19 cellular contexts compared by ENCODE assay signal in genomic region chr12:121905746-121906145, GRCh38. TPM values are rescaled to one million over a fixed set of nuclear protein-coding genes. Genes with fewer than 3 reads are reported as not detected.
DNase-seq lines count a peak whose midpoint lies in the region; ATAC-seq and TF ChIP-seq lines count a peak whose summit lies in the region.
"Had no signal": no experiment of that assay in that cellular context is flagged by ENCODE, and none has a peak within 500 bp of the region (broad histone marks: within the 10 kb centered on the region; RNA-seq: fewer than 3 reads in every experiment).

No MANE protein-coding gene starts in this region.

- peak overlapping the region; percentile 66 for H3K27ac Mint-ChIP-seq in activated naive CD8-positive, alpha-beta T cell treated with anti-CD3 and anti-CD28 coated beads for 36 hours
- no peak overlapping the region for H3K27ac Mint-ChIP-seq in activated naive CD8-positive, alpha-beta T cell treated with anti-CD3 and anti-CD28 coated beads, Interleukin-2, amount 50 U/mL, for 24 hours
- peak overlapping the region; percentile 48 for H3K27ac Mint-ChIP-seq in type B pancreatic cell

- no peak for TF ChIP-seq CTCF in RWPE1 (conservative IDR thresholded peaks at IDR 0.05; ENCODE audit: low read depth)
- no peak for TF ChIP-seq CTCF in fibroblast of villous mesenchyme (IDR thresholded peaks at IDR 0.05; ENCODE audit: insufficient read depth, low read depth, low read length)
- TF ChIP-seq CTCF in type B pancreatic cell (conservative IDR thresholded peaks at IDR 0.05) = no peak

- CTCF ChIA-PET in RWPE1 (lab: Yijun Ruan, JAX) = no interaction called here

- no peak for DNase-seq in activated naive CD8-positive, alpha-beta T cell treated with anti-CD3 and anti-CD28 coated beads for 36 hours
- DNase-seq in activated naive CD8-positive, alpha-beta T cell treated with anti-CD3 and anti-CD28 coated beads, Interleukin-2, amount 50 U/mL, for 24 hours = no peak
- DNase-seq in RWPE1 (ENCODE audit: low spot score) (no peak), fibroblast of villous mesenchyme (ENCODE audit: low read depth) (peak; percentile 55), type B pancreatic cell (ENCODE audit: extremely low spot score, unreplicated experiment) (no peak), NCI-H1930 (lab: John Stamatoyannopoulos, UW) (no peak)
- DNase-seq: 8988T, C1 segment of cervical spinal cord, COR-L47, DMS53, GM23248, NCI-H1417, NCI-H2029, NCI-H524, Peyer's patch, SIG-M5 had no signal

- no peak for ATAC-seq in activated naive CD8-positive, alpha-beta T cell treated with anti-CD3 and anti-CD28 coated beads, Interleukin-2, amount 50 U/mL, for 24 hours
- no peak for ATAC-seq in GM19395 (IDR thresholded peaks at IDR 0.05; ENCODE audit: unreplicated experiment)
- ATAC-seq in HG02610 (IDR thresholded peaks at IDR 0.05; ENCODE audit: unreplicated experiment) = no peak

- 0 out of 2 replicates have a peak overlapping the region, but pooled peaks have one; percentile 21 for H3K27ac ChIP-seq in RWPE1
- H3K27ac ChIP-seq: GM23248, HL-60, Peyer's patch had no signal

- H3K9me3 Mint-ChIP-seq in activated naive CD8-positive, alpha-beta T cell treated with anti-CD3 and anti-CD28 coated beads for 36 hours = no peaks in the 10 kb centered on the region
- no peaks in the 10 kb centered on the region for H3K9me3 Mint-ChIP-seq in activated naive CD8-positive, alpha-beta T cell treated with anti-CD3 and anti-CD28 coated beads, Interleukin-2, amount 50 U/mL, for 24 hours
- no peaks in the 10 kb centered on the region for H3K9me3 Mint-ChIP-seq in type B pancreatic cell

- no peak overlapping the region for H3K4me3 Mint-ChIP-seq in activated naive CD8-positive, alpha-beta T cell treated with anti-CD3 and anti-CD28 coated beads for 36 hours
- no peak overlapping the region for H3K4me3 Mint-ChIP-seq in activated naive CD8-positive, alpha-beta T cell treated with anti-CD3 and anti-CD28 coated beads, Interleukin-2, amount 50 U/mL, for 24 hours
- H3K4me3 Mint-ChIP-seq in type B pancreatic cell = no peak overlapping the region

- no peaks in the 10 kb centered on the region for H3K27me3 Mint-ChIP-seq in activated naive CD8-positive, alpha-beta T cell treated with anti-CD3 and anti-CD28 coated beads for 36 hours
- no peaks in the 10 kb centered on the region for H3K27me3 Mint-ChIP-seq in activated naive CD8-positive, alpha-beta T cell treated with anti-CD3 and anti-CD28 coated beads, Interleukin-2, amount 50 U/mL, for 24 hours
- H3K27me3 Mint-ChIP-seq in type B pancreatic cell = no peaks in the 10 kb centered on the region

- H3K36me3 Mint-ChIP-seq in activated naive CD8-positive, alpha-beta T cell treated with anti-CD3 and anti-CD28 coated beads for 36 hours = peaks cover 26% of the 10 kb centered on the region
- H3K36me3 Mint-ChIP-seq in activated naive CD8-positive, alpha-beta T cell treated with anti-CD3 and anti-CD28 coated beads, Interleukin-2, amount 50 U/mL, for 24 hours (ENCODE audit: low read depth) = peaks cover 41% of the 10 kb centered on the region
- H3K36me3 Mint-ChIP-seq in type B pancreatic cell = peaks cover 24% of the 10 kb centered on the region

- POLR2A ChIA-PET in RWPE1 (lab: Yijun Ruan, JAX; ENCODE audit: low non-redundant PET) = no interaction called here

- H3K4me1 Mint-ChIP-seq in activated naive CD8-positive, alpha-beta T cell treated with anti-CD3 and anti-CD28 coated beads for 36 hours = peaks cover 12% of the 10 kb centered on the region
- H3K4me1 Mint-ChIP-seq in activated naive CD8-positive, alpha-beta T cell treated with anti-CD3 and anti-CD28 coated beads, Interleukin-2, amount 50 U/mL, for 24 hours = peaks cover 8% of the 10 kb centered on the region
- no peaks in the 10 kb centered on the region for H3K4me1 Mint-ChIP-seq in type B pancreatic cell (ENCODE audit: unreplicated experiment)

- no peak overlapping the region for H3K4me3 ChIP-seq in fibroblast of villous mesenchyme (ENCODE audit: low read depth, low read length)
- H3K4me3 ChIP-seq: GM23248, Peyer's patch had no signal

RNA-seq across cellular contexts. Expression of gene CFAP251, which starts 12.6 kb away (rescaled TPM):
- 1 to 10 TPM; 1.3 to 1.8 TPM for total RNA-seq in activated naive CD8-positive, alpha-beta T cell treated with anti-CD3 and anti-CD28 coated beads for 36 hours
- 6.8 and 8.2 TPM in 2 replicates for total RNA-seq in fibroblast of villous mesenchyme
- total RNA-seq in type B pancreatic cell (ENCODE audit: low replicate concordance) = 2.6 and 3.3 TPM in 2 replicates

RNA-seq across cellular contexts. Expression of gene PSMD9, which starts 17.2 kb away (rescaled TPM):
- 10 to 100 TPM; 64.3 to 68.5 TPM for total RNA-seq in activated naive CD8-positive, alpha-beta T cell treated with anti-CD3 and anti-CD28 coated beads for 36 hours
- total RNA-seq in fibroblast of villous mesenchyme = 28.9 and 35.1 TPM in 2 replicates
- 41.8 and 43.0 TPM in 2 replicates for total RNA-seq in type B pancreatic cell (ENCODE audit: low replicate concordance)

RNA-seq across cellular contexts. Expression of gene HPD, which starts 47.1 kb away (rescaled TPM):
- total RNA-seq in activated naive CD8-positive, alpha-beta T cell treated with anti-CD3 and anti-CD28 coated beads for 36 hours = not detected
- total RNA-seq in fibroblast of villous mesenchyme (not detected in 2 replicates), type B pancreatic cell (ENCODE audit: low replicate concordance) (0.92 TPM in 1 of 2 replicates, not detected in the other)
- total RNA-seq: GM23248, Peyer's patch had no signal
